Comparison of ENCODE assay signal across 20 cellular contexts in genomic region chr15:101165905-101166471, GRCh38.
A peak's percentile ranks its signal among the peaks of the same experiment; 100 is the strongest.
DNase-seq lines count a peak whose midpoint lies in the region; ATAC-seq, FAIRE-seq and TF ChIP-seq lines count a peak whose summit lies in the region.
"Had no signal": no experiment of that assay in that cellular context is flagged by ENCODE, and none has a peak within 500 bp of the region (broad histone marks: within the 10 kb centered on the region; RNA-seq: fewer than 3 reads in every experiment).

No MANE protein-coding gene starts in this region.

- H3K4me1 Mint-ChIP-seq in activated CD4-positive, alpha-beta memory T cell treated with anti-CD3 and anti-CD28 coated beads for 36 hours (ENCODE audit: low read depth) = peaks cover 31% of the 10 kb centered on the region

- BruUV-seq in K562 (replicated peaks; lab: Mats Ljungman, UMichigan) = no TSS peak

- WGBS in heart right ventricle, 2 donors = 94 to 97% methylated on average over 2 of the region's 2 CpGs
- WGBS in K562 (ENCODE audit: insufficient coverage, low coverage, missing lambda C conversion rate) = 60% methylated on average over 2 of the region's 2 CpGs
- WGBS in upper lobe of left lung, 2 donors = 69 to 94% methylated on average over 2 of the region's 2 CpGs
- 76% methylated on average over 2 of the region's 2 CpGs for WGBS in prostate gland

- TF ChIP-seq CTCF in heart right ventricle (IDR thresholded peaks at IDR 0.05) (no peak), K562 (IDR thresholded peaks at IDR 0.05 in 2 of 3, conservative IDR thresholded peaks at IDR 0.05 in 1 of 3; ENCODE audit: insufficient read depth in 2 of 3, low read depth in 1 of 3, low read length in 3 of 3) (no peak), gastrocnemius medialis (IDR thresholded peaks at IDR 0.05 in 4 of 5, conservative IDR thresholded peaks at IDR 0.05 in 1 of 5) (no peak), upper lobe of left lung (IDR thresholded peaks at IDR 0.05) (no peak), prostate gland (IDR thresholded peaks at IDR 0.05) (no peak)

- no peaks in the 10 kb centered on the region for H3K36me3 ChIP-seq in heart right ventricle
- H3K36me3 ChIP-seq in K562 (ENCODE audit: control insufficient read depth, insufficient read depth, low read length) = no peaks in the 10 kb centered on the region
- H3K36me3 ChIP-seq in gastrocnemius medialis = no peaks in the 10 kb centered on the region
- H3K36me3 ChIP-seq in upper lobe of left lung = no peaks in the 10 kb centered on the region
- no peaks in the 10 kb centered on the region for H3K36me3 ChIP-seq in prostate gland

- H3K4me1 ChIP-seq in heart right ventricle = peaks cover 13 to 60% (median 42%) of the 10 kb centered on the region in 9 donors
- peaks cover 20 to 23% of the 10 kb centered on the region in 2 experiments for H3K4me1 ChIP-seq in K562 (replicated peaks in 1 of 2; ENCODE audit: control insufficient read depth in 2 of 2, insufficient read depth in 2 of 2, low read length in 2 of 2)
- peaks cover 18 to 35% of the 10 kb centered on the region in 2 donors for H3K4me1 ChIP-seq in gastrocnemius medialis
- H3K4me1 ChIP-seq in upper lobe of left lung = peaks cover 45 to 58% (median 49%) of the 10 kb centered on the region in 4 donors
- peaks cover 3% of the 10 kb centered on the region for H3K4me1 ChIP-seq in prostate gland (replicated peaks)

- no peaks in the 10 kb centered on the region for H3K79me2 ChIP-seq in K562 (ENCODE audit: control insufficient read depth, insufficient read depth, low read length)

- no peak overlapping the region for H3K9ac ChIP-seq in K562 (ENCODE audit: insufficient read depth in 1 of 2, low read depth in 2 of 2, low read length in 2 of 2)

- H3K27ac Mint-ChIP-seq in activated CD4-positive, alpha-beta memory T cell treated with anti-CD3 and anti-CD28 coated beads for 36 hours = no peak overlapping the region
- H3K27ac Mint-ChIP-seq: IgD-negative memory B cell had no signal

- H3K36me3 Mint-ChIP-seq in activated CD4-positive, alpha-beta memory T cell treated with anti-CD3 and anti-CD28 coated beads for 36 hours = peaks cover 26% of the 10 kb centered on the region

- H3K9me3 Mint-ChIP-seq in activated CD4-positive, alpha-beta memory T cell treated with anti-CD3 and anti-CD28 coated beads for 36 hours = peaks cover 39% of the 10 kb centered on the region

- H3K4me3 ChIP-seq in heart right ventricle (no peak overlapping the region), K562 (no peak overlapping the region), gastrocnemius medialis (no peak overlapping the region), upper lobe of left lung (no peak overlapping the region), prostate gland (no peak overlapping the region)

- H3K9me3 ChIP-seq in heart right ventricle = peaks cover 0 to 35% (median 25%) of the 10 kb centered on the region in 11 donors
- peaks cover 12% of the 10 kb centered on the region for H3K9me3 ChIP-seq in K562 (replicated peaks; ENCODE audit: control insufficient read depth, insufficient read depth, low read depth, low read length)
- peaks cover 0 to 9% (median 0%) of the 10 kb centered on the region in 3 donors for H3K9me3 ChIP-seq in gastrocnemius medialis
- H3K9me3 ChIP-seq in upper lobe of left lung = peaks cover 5 to 13% (median 8%) of the 10 kb centered on the region in 4 donors
- no peaks in the 10 kb centered on the region for H3K9me3 ChIP-seq in prostate gland

- FAIRE-seq in K562 (lab: Jason Lieb, UNC) = no peak
- FAIRE-seq: GM12891, GM19239, HTR-8/SVneo had no signal

- no peaks in the 10 kb centered on the region for H3K9me1 ChIP-seq in K562 (ENCODE audit: control insufficient read depth, insufficient read depth, low read length)

- H3K4me3 Mint-ChIP-seq in activated CD4-positive, alpha-beta memory T cell treated with anti-CD3 and anti-CD28 coated beads for 36 hours = no peak overlapping the region

- ATAC-seq in heart right ventricle (no peak), left cardiac atrium (no peak), K562 (no peak), gastrocnemius medialis (no peak), upper lobe of left lung (ENCODE audit: low FRiP score in 2 of 2) (no peak), GM21717 (IDR thresholded peaks at IDR 0.05; ENCODE audit: unreplicated experiment) (no peak)

- H3K27me3 Mint-ChIP-seq in activated CD4-positive, alpha-beta memory T cell treated with anti-CD3 and anti-CD28 coated beads for 36 hours = no peaks in the 10 kb centered on the region
- H3K27me3 Mint-ChIP-seq: IgD-negative memory B cell had no signal

- intact Hi-C loops in heart right ventricle (cut with DNase I) = loop anchor here in 2 of 10 donors (5.0 kb wide), 2 partner anchors 39 to 86 kb away; partner anchors contain the start of gene CHSY1 (in 2 of the 2)
- intact Hi-C loops in left cardiac atrium (cut with DNase I) = loop anchor here (5.0 to 10.0 kb wide), 2 partner anchors 39 to 79 kb away; no protein-coding TSS in a partner anchor
- intact Hi-C loops in K562 (cut with micrococcal nuclease) = no loop called here
- intact Hi-C loops in gastrocnemius medialis (cut with DNase I; ENCODE audit: low total_unique reads) = no loop called here
- intact Hi-C loops in activated CD4-positive, alpha-beta memory T cell treated with anti-CD3 and anti-CD28 coated beads for 36 hours (cut with micrococcal nuclease) = no loop called here
- intact Hi-C loops in prostate gland (cut with DNase I) = no loop called here

- H4K20me1 ChIP-seq in K562 (replicated peaks; ENCODE audit: control insufficient read depth, insufficient read depth, low read length) = no peaks in the 10 kb centered on the region

- H2AFZ ChIP-seq in K562 (ENCODE audit: low read depth, low read length) = no peak overlapping the region

- H3K27me3 ChIP-seq in heart right ventricle = no peaks in the 10 kb centered on the region
- H3K27me3 ChIP-seq in K562 (ENCODE audit: control insufficient read depth in 2 of 2, insufficient read depth in 2 of 2, low read length in 2 of 2) = no peaks in the 10 kb centered on the region
- no peaks in the 10 kb centered on the region for H3K27me3 ChIP-seq in gastrocnemius medialis
- H3K27me3 ChIP-seq in upper lobe of left lung = no peaks in the 10 kb centered on the region
- no peaks in the 10 kb centered on the region for H3K27me3 ChIP-seq in prostate gland (replicated peaks; ENCODE audit: insufficient read depth)

- no peak for TF ChIP-seq RAD21 in K562 (CRISPR knock-in tag; conservative IDR thresholded peaks at IDR 0.05 in 1 of 2, IDR thresholded peaks at IDR 0.05 in 1 of 2)

- CTCF ChIA-PET in K562 (lab: Yijun Ruan, JAX; ENCODE audit: low intra/inter-chr PET ratio) = no interaction called here
- CTCF ChIA-PET in activated CD4-positive, alpha-beta memory T cell treated with anti-CD3 and anti-CD28 coated beads for 36 hours (lab: Charles Lee) = no interaction called here

- POLR2A ChIA-PET in K562 (lab: Yijun Ruan, JAX) = no interaction called here
- POLR2A ChIA-PET in activated CD4-positive, alpha-beta memory T cell treated with anti-CD3 and anti-CD28 coated beads for 36 hours (lab: Charles Lee) = no interaction called here

- TF ChIP-seq EP300 in K562 (IDR thresholded peaks at IDR 0.05; ENCODE audit: low read length) (no peak), upper lobe of left lung (IDR thresholded peaks at IDR 0.05) (no peak)

- H3K27ac ChIP-seq in heart right ventricle (peak overlapping the region in 6 of 10 donors; percentile 77 to 96 (median 89)), K562 (ENCODE audit: extremely low read depth, low read depth, low read length) (no peak overlapping the region), gastrocnemius medialis (peak overlapping the region in 3 of 4 donors; percentile 71 to 78 (median 75)), upper lobe of left lung (peak overlapping the region in 3 of 4 donors; percentile 88 to 94 (median 89)), prostate gland (no peak overlapping the region)
- H3K27ac ChIP-seq: 22Rv1 had no signal

- no peak overlapping the region for H3K4me2 ChIP-seq in K562 (ENCODE audit: insufficient read depth, low read length)

- TF ChIP-seq POLR2A in K562 (conservative IDR thresholded peaks at IDR 0.05) = no peak
- TF ChIP-seq POLR2A in gastrocnemius medialis (IDR thresholded peaks at IDR 0.05) = no peak
- no peak for TF ChIP-seq POLR2A in upper lobe of left lung (IDR thresholded peaks at IDR 0.05)
- TF ChIP-seq POLR2A in prostate gland (IDR thresholded peaks at IDR 0.05) = no peak

- DNase-seq in heart right ventricle (no peak), left cardiac atrium (no peak), K562 (ENCODE audit: extremely low read depth in 1 of 4, low spot score in 3 of 4) (no peak), gastrocnemius medialis (no peak), upper lobe of left lung (no peak), prostate gland (ENCODE audit: low spot score) (no peak)
- DNase-seq in activated CD4-positive, alpha-beta memory T cell treated with anti-CD3 and anti-CD28 coated beads for 36 hours = no peak
- DNase-seq: DND-41, GDM1, H7, NCI-H1105, NCI-H187, NCI-H526 treated with DMSO at 0.1 percent for 48 hours, RPMI8226 had no signal

- in situ Hi-C loops in K562 (cut with MboI) (no loop called here), gastrocnemius medialis (cut with MboI; ENCODE audit: low sequenced_read_pairs in 4 of 4) (no loop called here)

TF ChIP-seq in K562, 482 proteins besides CTCF, POLR2A, EP300 and RAD21 (continues in another document):
- TF ChIP-seq CEBPG (CRISPR knock-in tag; IDR thresholded peaks at IDR 0.05) (no peak), CEBPG (tag; conservative IDR thresholded peaks at IDR 0.05 in 1 of 2, IDR thresholded peaks at IDR 0.05 in 1 of 2) (no peak)

Comparison
In these comparisons a context has a peak if more than half of its experiments do, and no peak if none do; other contexts are left out.
1. H3K27ac ChIP-seq: peak in heart right ventricle (6 of 10), gastrocnemius medialis (3 of 4) and upper lobe of left lung (3 of 4); none in K562 (single experiment) and prostate gland (0 of 2).
2. intact Hi-C loops: an anchor here in left cardiac atrium (5.0 to 10.0 kb wide); none called in K562, gastrocnemius medialis, activated CD4-positive, alpha-beta memory T cell treated with anti-CD3 and anti-CD28 coated beads for 36 hours and prostate gland.